In the genomic region with DNA sequence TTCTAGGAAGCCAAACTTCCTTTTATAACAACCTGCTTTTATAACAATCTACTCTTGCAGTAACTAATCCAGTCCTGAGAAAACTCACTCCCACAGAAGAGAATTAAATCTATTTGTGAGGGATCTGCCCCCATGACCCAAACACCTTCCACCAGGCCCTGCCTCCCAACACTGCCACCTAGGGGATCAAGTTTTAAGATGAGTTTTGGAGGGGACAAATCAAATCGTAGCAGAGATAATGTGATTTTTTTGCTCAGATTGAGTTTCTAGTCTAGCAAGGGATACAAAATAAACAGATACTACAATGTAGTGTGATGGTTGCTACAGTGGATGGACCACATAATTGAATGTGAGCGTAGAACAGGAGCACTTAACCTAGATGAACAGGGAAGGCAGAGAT, we compare ENCODE assay signal across 13 cellular contexts. TPM values are rescaled to one million over a fixed set of nuclear protein-coding genes. Genes with fewer than 3 reads are reported as not detected.
DNase-seq lines count a peak whose midpoint lies in the region; TF ChIP-seq lines count a peak whose summit lies in the region.
"Had no signal": no experiment of that assay in that cellular context is flagged by ENCODE, and none has a peak within 500 bp of the region (broad histone marks: within the 10 kb centered on the region; RNA-seq: fewer than 3 reads in every experiment).

No MANE protein-coding gene starts in this region.

- POLR2A ChIA-PET in Caco-2 (lab: Charles Lee), result no interaction called here

- H3K9me3 Mint-ChIP-seq in CD14-positive monocyte (peaks cover 13 to 32% (median 18%) of the 10 kb centered on the region in 7 donors), Caco-2 (ENCODE audit: unreplicated experiment) (peaks cover 46% of the 10 kb centered on the region)

- no peak overlapping the region for H3K4me3 Mint-ChIP-seq in CD14-positive monocyte
- H3K4me3 Mint-ChIP-seq in Caco-2 (ENCODE audit: unreplicated experiment), result no peak overlapping the region
- H3K4me3 Mint-ChIP-seq: dendritic cell treated with granulocyte-macrophage colony-stimulating factor and Interleukin-4, amounts not matched to agents 40 ng/mL and 50 ng/mL, for 4 days; nephron had no signal

- peaks cover 16% of the 10 kb centered on the region for H3K4me1 Mint-ChIP-seq in CD14-positive monocyte
- no peaks in the 10 kb centered on the region for H3K4me1 Mint-ChIP-seq in Caco-2 (ENCODE audit: low read depth, unreplicated experiment)
- H3K4me1 Mint-ChIP-seq: nephron had no signal

- no peak overlapping the region for H3K27ac Mint-ChIP-seq in CD14-positive monocyte
- no peak overlapping the region for H3K27ac Mint-ChIP-seq in Caco-2 (ENCODE audit: unreplicated experiment)
- H3K27ac Mint-ChIP-seq: activated T-helper 2 cell treated with anti-CD3 and anti-CD28 coated beads, Interferon-gamma antibody, Interleukin-2, Interleukin-4, amounts not matched to agents 10 μg/mL and 5 μg/mL and 100 μg/mL, durations not matched to agents 14 hours and 24 hours and 36 hours; dendritic cell treated with granulocyte-macrophage colony-stimulating factor and Interleukin-4, amounts not matched to agents 40 ng/mL and 50 ng/mL, for 4 days; nephron had no signal

- intact Hi-C loops in CD14-positive monocyte (cut with micrococcal nuclease), result no loop called here
- intact Hi-C loops in Caco-2 (cut with micrococcal nuclease; ENCODE audit: unreplicated experiment), result loop anchor here (10.0 kb wide), 1 partner anchor 118 kb away; no protein-coding TSS in a partner anchor

- in situ Hi-C loops in SK-MEL-5 (cut with HindIII; ENCODE audit: low pct_unique_long_range_greater_than_20kb, low sequenced_read_pairs), result no loop called here

- DNase-seq in CD14-positive monocyte (ENCODE audit: low spot score) (no peak), SK-MEL-5 (ENCODE audit: low read depth, low spot score) (peak; percentile 36), germinal center (ENCODE audit: low spot score) (peak; percentile 14), kidney glomerular epithelial cell (lab: John Stamatoyannopoulos, UW) (no peak), Caco-2 (no peak), inferior parietal cortex (ENCODE audit: extremely low spot score) (no peak)
- DNase-seq: H7; NCI-H1105; stimulated activated CD4-positive, alpha-beta T cell treated with anti-CD3 and anti-CD28 coated beads, Interleukin-12 subunit alpha, Interleukin-12 subunit beta, amount 100 ng/mL, for 4 hours had no signal

- no TSS peak for BruUV-seq in Caco-2 (replicated peaks; lab: Mats Ljungman, UMichigan)

- TF ChIP-seq CTCF in CD14-positive monocyte (IDR thresholded peaks at IDR 0.05) (peak; percentile 39), GM12874 (IDR thresholded peaks at IDR 0.05; ENCODE audit: insufficient read depth, low read depth, low read length) (peak; percentile 25; the same call in 1 of the 2 replicates), Caco-2 (IDR thresholded peaks at IDR 0.05; ENCODE audit: insufficient read depth in 1 of 2, low read depth in 1 of 2, low read length in 1 of 2, severe bottlenecking in 1 of 2, unreplicated experiment in 1 of 2) (peak in 1 of 2 experiments; percentile 27)

- no peaks in the 10 kb centered on the region for H3K4me1 ChIP-seq in Caco-2

- H3K9me3 ChIP-seq in Caco-2, result peaks cover 7% of the 10 kb centered on the region

- no peaks in the 10 kb centered on the region for H3K36me3 ChIP-seq in Caco-2 (ENCODE audit: control insufficient read depth, insufficient read depth, low read length)

- CTCF ChIA-PET in Caco-2 (lab: Charles Lee), result no interaction called here

- no peak overlapping the region for H3K4me3 ChIP-seq in Caco-2 (ENCODE audit: low read depth, low read length)

- H3K27me3 Mint-ChIP-seq in CD14-positive monocyte (ENCODE audit: low read depth in 3 of 3) (no peaks in the 10 kb centered on the region), Caco-2 (ENCODE audit: insufficient read depth, unreplicated experiment) (no peaks in the 10 kb centered on the region)
- H3K27me3 Mint-ChIP-seq: dendritic cell treated with granulocyte-macrophage colony-stimulating factor and Interleukin-4, amounts not matched to agents 40 ng/mL and 50 ng/mL, for 4 days had no signal

- H3K36me3 Mint-ChIP-seq in CD14-positive monocyte (peaks cover 4 to 13% of the 10 kb centered on the region in 2 donors), Caco-2 (ENCODE audit: insufficient read depth, unreplicated experiment) (no peaks in the 10 kb centered on the region)

- no peaks in the 10 kb centered on the region for H3K27me3 ChIP-seq in Caco-2 (replicated peaks; ENCODE audit: control insufficient read depth, insufficient read depth, low read length)

RNA-seq across cellular contexts. Expression of gene NCOA1, which starts 52.2 kb away (rescaled TPM):
- 10 to 100 TPM in 1 of 2 donors, 1 to 10 TPM in 1; 7.3 to 10.2 TPM for polyA plus RNA-seq in CD14-positive monocyte
- total RNA-seq in SK-MEL-5 (2014; rRNA removed; shearing (Covaris generic)), result 14.4 and 17.6 TPM in 2 replicates
- polyA plus RNA-seq in SK-MEL-5 (2015; cell fraction: cytosol; rRNA removed), result 12.5 and 18.4 TPM in 2 replicates
- polyA plus RNA-seq in SK-MEL-5 (2015; cell fraction: nucleus; rRNA removed), result 12.1 and 14.3 TPM in 2 replicates
- total RNA-seq in Caco-2 (2022), result 34.7 and 37.1 TPM in 2 replicates

Comparison
In these comparisons a context has a peak if more than half of its experiments do, and no peak if none do; other contexts are left out.
1. DNase-seq: peak in SK-MEL-5 (single experiment) and germinal center (single experiment); none in CD14-positive monocyte (single experiment), kidney glomerular epithelial cell (single experiment), Caco-2 (0 of 2) and inferior parietal cortex (single experiment).